ENCODE assay signal across 1 cellular context in the genomic region with DNA sequence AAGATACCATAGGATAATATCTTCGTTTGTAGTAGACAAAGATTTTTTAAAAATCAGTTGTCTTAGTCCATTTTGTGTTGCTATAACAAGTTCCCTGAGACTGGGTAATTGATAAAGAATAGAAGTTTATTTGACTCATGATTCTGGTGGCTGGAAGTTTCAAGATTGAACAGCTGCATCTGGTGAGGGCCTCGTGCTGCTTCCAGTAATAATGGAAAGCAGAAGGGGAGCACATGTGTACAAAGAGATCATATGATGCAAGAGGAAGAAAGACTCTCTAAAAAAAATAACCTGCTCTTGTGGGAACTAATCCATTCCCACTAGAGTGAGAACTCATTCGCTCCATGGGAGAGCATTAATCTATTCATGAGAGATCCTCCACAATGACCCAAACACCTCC.
TF ChIP-seq lines count a peak whose summit lies in the region.

No MANE protein-coding gene starts in this region.

TF ChIP-seq in K562, 482 proteins besides CTCF, POLR2A, EP300 and RAD21 (continued from another document and continues in another):
- TF ChIP-seq, protein P1, sequence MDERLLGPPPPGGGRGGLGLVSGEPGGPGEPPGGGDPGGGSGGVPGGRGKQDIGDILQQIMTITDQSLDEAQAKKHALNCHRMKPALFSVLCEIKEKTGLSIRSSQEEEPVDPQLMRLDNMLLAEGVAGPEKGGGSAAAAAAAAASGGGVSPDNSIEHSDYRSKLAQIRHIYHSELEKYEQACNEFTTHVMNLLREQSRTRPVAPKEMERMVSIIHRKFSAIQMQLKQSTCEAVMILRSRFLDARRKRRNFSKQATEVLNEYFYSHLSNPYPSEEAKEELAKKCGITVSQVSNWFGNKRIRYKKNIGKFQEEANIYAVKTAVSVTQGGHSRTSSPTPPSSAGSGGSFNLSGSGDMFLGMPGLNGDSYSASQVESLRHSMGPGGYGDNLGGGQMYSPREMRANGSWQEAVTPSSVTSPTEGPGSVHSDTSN (CRISPR knock-in tag; IDR thresholded peaks at IDR 0.05; ENCODE audit: low read depth): no peak
- TF ChIP-seq, protein P1 (tag; conservative IDR thresholded peaks at IDR 0.05; ENCODE audit: low read depth): no peak
- TF ChIP-seq POLR3G (IDR thresholded peaks at IDR 0.05; ENCODE audit: extremely low read depth, insufficient read length, insufficient replicate concordance) (no peak), ZSCAN32 (CRISPR knock-in tag; IDR thresholded peaks at IDR 0.05) (peak; percentile 86), WHSC1 (IDR thresholded peaks at IDR 0.05; ENCODE audit: low read length) (no peak), ZNF707 (CRISPR knock-in tag; conservative IDR thresholded peaks at IDR 0.05) (0 out of 2 replicates have a peak, but pooled peaks have one; percentile 17), ZNF561 (CRISPR knock-in tag; conservative IDR thresholded peaks at IDR 0.05) (no peak), CAMTA2 (CRISPR knock-in tag; conservative IDR thresholded peaks at IDR 0.05) (no peak), GABPA (tag; conservative IDR thresholded peaks at IDR 0.05; ENCODE audit: low read depth) (0 out of 2 replicates have a peak, but pooled peaks have one; percentile 23), ZNF23 (CRISPR knock-in tag; IDR thresholded peaks at IDR 0.05) (0 out of 2 replicates have a peak, but pooled peaks have one; percentile 24), POLR2G (IDR thresholded peaks at IDR 0.05; ENCODE audit: low read depth, low read length) (no peak), ZNF41 (CRISPR knock-in tag; conservative IDR thresholded peaks at IDR 0.05) (0 out of 2 replicates have a peak, but pooled peaks have one; percentile 44), CCNT2 (IDR thresholded peaks at IDR 0.05; ENCODE audit: borderline replicate concordance, extremely low read depth, insufficient read length, low read depth, low read length) (no peak), GATAD2B (IDR thresholded peaks at IDR 0.05; ENCODE audit: borderline replicate concordance) (no peak), ZBED1 (IDR thresholded peaks at IDR 0.05) (no peak), ZFP36 (IDR thresholded peaks at IDR 0.05; ENCODE audit: low read depth, low read length, partially characterized antibody) (no peak), ZNF311 (CRISPR knock-in tag; IDR thresholded peaks at IDR 0.05) (peak; percentile 76), ZNF830 (CRISPR knock-in tag; IDR thresholded peaks at IDR 0.05) (no peak), ZNF146 (CRISPR knock-in tag; IDR thresholded peaks at IDR 0.05; ENCODE audit: unreplicated experiment) (no peak), ESRRB (CRISPR knock-in tag; IDR thresholded peaks at IDR 0.05; ENCODE audit: borderline replicate concordance) (no peak), HCFC1 (IDR thresholded peaks at IDR 0.05; ENCODE audit: low read depth, low read length) (no peak), FOSL1 (tag; conservative IDR thresholded peaks at IDR 0.05) (peak; percentile 40), ZNF551 (CRISPR knock-in tag; IDR thresholded peaks at IDR 0.05) (no peak), MTA2 (IDR thresholded peaks at IDR 0.05; ENCODE audit: low read depth) (no peak), FOXJ3 (CRISPR knock-in tag; IDR thresholded peaks at IDR 0.05) (no peak), FOXA3 (CRISPR knock-in tag; conservative IDR thresholded peaks at IDR 0.05 in 1 of 2, IDR thresholded peaks at IDR 0.05 in 1 of 2) (0 out of 4 replicates have a peak, but pooled peaks of 1 of the 2 experiments have one; percentile 26), LEF1 (IDR thresholded peaks at IDR 0.05) (no peak), YY1 (IDR thresholded peaks at IDR 0.05; ENCODE audit: borderline replicate concordance in 1 of 3, control insufficient read depth in 1 of 3, extremely low read depth in 1 of 3, insufficient read depth in 3 of 3, insufficient read length in 1 of 3, insufficient replicate concordance in 2 of 3, low read depth in 1 of 3, low read length in 2 of 3) (no peak), HNRNPK (IDR thresholded peaks at IDR 0.05; ENCODE audit: low read depth, low read length, poor library complexity, severe bottlenecking) (no peak), CCAR2 (IDR thresholded peaks at IDR 0.05; ENCODE audit: low read depth, low read length) (no peak), MAZ (CRISPR knock-in tag; conservative IDR thresholded peaks at IDR 0.05 in 1 of 2, IDR thresholded peaks at IDR 0.05 in 1 of 2) (peak in 1 of 2 experiments; percentile 45; a peak in 1 of 4 replicates), LARP7 (IDR thresholded peaks at IDR 0.05) (no peak), U2AF2 (optimal IDR thresholded peaks at IDR 0.05; ENCODE audit: low read depth, low read length) (no peak), SNIP1 (IDR thresholded peaks at IDR 0.05; ENCODE audit: low read depth) (no peak), ZNF699 (CRISPR knock-in tag; IDR thresholded peaks at IDR 0.05; ENCODE audit: insufficient replicate concordance) (no peak), ZFX (CRISPR knock-in tag; IDR thresholded peaks at IDR 0.05) (no peak), ESRRA (IDR thresholded peaks at IDR 0.05; ENCODE audit: borderline replicate concordance, low read depth) (no peak), ZNF780A (CRISPR knock-in tag; IDR thresholded peaks at IDR 0.05) (no peak), ZNF384 (IDR thresholded peaks at IDR 0.05; ENCODE audit: low read depth, low read length) (peak; percentile 62; the same call in 1 of the 2 replicates)
- TF ChIP-seq, protein P2, sequence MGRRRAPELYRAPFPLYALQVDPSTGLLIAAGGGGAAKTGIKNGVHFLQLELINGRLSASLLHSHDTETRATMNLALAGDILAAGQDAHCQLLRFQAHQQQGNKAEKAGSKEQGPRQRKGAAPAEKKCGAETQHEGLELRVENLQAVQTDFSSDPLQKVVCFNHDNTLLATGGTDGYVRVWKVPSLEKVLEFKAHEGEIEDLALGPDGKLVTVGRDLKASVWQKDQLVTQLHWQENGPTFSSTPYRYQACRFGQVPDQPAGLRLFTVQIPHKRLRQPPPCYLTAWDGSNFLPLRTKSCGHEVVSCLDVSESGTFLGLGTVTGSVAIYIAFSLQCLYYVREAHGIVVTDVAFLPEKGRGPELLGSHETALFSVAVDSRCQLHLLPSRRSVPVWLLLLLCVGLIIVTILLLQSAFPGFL (CRISPR knock-in tag; IDR thresholded peaks at IDR 0.05): no peak
- TF ChIP-seq, protein P3, sequence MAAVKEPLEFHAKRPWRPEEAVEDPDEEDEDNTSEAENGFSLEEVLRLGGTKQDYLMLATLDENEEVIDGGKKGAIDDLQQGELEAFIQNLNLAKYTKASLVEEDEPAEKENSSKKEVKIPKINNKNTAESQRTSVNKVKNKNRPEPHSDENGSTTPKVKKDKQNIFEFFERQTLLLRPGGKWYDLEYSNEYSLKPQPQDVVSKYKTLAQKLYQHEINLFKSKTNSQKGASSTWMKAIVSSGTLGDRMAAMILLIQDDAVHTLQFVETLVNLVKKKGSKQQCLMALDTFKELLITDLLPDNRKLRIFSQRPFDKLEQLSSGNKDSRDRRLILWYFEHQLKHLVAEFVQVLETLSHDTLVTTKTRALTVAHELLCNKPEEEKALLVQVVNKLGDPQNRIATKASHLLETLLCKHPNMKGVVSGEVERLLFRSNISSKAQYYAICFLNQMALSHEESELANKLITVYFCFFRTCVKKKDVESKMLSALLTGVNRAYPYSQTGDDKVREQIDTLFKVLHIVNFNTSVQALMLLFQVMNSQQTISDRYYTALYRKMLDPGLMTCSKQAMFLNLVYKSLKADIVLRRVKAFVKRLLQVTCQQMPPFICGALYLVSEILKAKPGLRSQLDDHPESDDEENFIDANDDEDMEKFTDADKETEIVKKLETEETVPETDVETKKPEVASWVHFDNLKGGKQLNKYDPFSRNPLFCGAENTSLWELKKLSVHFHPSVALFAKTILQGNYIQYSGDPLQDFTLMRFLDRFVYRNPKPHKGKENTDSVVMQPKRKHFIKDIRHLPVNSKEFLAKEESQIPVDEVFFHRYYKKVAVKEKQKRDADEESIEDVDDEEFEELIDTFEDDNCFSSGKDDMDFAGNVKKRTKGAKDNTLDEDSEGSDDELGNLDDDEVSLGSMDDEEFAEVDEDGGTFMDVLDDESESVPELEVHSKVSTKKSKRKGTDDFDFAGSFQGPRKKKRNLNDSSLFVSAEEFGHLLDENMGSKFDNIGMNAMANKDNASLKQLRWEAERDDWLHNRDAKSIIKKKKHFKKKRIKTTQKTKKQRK (IDR thresholded peaks at IDR 0.05; ENCODE audit: borderline replicate concordance, low read depth, low read length): no peak
- TF ChIP-seq, protein P4, sequence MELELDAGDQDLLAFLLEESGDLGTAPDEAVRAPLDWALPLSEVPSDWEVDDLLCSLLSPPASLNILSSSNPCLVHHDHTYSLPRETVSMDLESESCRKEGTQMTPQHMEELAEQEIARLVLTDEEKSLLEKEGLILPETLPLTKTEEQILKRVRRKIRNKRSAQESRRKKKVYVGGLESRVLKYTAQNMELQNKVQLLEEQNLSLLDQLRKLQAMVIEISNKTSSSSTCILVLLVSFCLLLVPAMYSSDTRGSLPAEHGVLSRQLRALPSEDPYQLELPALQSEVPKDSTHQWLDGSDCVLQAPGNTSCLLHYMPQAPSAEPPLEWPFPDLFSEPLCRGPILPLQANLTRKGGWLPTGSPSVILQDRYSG (tag; conservative IDR thresholded peaks at IDR 0.05; ENCODE audit: low read depth): no peak
- TF ChIP-seq, protein P5, sequence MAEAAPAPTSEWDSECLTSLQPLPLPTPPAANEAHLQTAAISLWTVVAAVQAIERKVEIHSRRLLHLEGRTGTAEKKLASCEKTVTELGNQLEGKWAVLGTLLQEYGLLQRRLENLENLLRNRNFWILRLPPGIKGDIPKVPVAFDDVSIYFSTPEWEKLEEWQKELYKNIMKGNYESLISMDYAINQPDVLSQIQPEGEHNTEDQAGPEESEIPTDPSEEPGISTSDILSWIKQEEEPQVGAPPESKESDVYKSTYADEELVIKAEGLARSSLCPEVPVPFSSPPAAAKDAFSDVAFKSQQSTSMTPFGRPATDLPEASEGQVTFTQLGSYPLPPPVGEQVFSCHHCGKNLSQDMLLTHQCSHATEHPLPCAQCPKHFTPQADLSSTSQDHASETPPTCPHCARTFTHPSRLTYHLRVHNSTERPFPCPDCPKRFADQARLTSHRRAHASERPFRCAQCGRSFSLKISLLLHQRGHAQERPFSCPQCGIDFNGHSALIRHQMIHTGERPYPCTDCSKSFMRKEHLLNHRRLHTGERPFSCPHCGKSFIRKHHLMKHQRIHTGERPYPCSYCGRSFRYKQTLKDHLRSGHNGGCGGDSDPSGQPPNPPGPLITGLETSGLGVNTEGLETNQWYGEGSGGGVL (CRISPR knock-in tag; IDR thresholded peaks at IDR 0.05): no peak
- TF ChIP-seq, protein P6, sequence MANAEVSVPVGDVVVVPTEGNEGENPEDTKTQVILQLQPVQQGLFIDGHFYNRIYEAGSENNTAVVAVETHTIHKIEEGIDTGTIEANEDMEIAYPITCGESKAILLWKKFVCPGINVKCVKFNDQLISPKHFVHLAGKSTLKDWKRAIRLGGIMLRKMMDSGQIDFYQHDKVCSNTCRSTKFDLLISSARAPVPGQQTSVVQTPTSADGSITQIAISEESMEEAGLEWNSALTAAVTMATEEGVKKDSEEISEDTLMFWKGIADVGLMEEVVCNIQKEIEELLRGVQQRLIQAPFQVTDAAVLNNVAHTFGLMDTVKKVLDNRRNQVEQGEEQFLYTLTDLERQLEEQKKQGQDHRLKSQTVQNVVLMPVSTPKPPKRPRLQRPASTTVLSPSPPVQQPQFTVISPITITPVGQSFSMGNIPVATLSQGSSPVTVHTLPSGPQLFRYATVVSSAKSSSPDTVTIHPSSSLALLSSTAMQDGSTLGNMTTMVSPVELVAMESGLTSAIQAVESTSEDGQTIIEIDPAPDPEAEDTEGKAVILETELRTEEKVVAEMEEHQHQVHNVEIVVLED (CRISPR knock-in tag; IDR thresholded peaks at IDR 0.05): peak; percentile 58
- TF ChIP-seq, protein P7, sequence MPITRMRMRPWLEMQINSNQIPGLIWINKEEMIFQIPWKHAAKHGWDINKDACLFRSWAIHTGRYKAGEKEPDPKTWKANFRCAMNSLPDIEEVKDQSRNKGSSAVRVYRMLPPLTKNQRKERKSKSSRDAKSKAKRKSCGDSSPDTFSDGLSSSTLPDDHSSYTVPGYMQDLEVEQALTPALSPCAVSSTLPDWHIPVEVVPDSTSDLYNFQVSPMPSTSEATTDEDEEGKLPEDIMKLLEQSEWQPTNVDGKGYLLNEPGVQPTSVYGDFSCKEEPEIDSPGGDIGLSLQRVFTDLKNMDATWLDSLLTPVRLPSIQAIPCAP (CRISPR knock-in tag; IDR thresholded peaks at IDR 0.05; ENCODE audit: borderline replicate concordance): no peak
- TF ChIP-seq, protein P8, sequence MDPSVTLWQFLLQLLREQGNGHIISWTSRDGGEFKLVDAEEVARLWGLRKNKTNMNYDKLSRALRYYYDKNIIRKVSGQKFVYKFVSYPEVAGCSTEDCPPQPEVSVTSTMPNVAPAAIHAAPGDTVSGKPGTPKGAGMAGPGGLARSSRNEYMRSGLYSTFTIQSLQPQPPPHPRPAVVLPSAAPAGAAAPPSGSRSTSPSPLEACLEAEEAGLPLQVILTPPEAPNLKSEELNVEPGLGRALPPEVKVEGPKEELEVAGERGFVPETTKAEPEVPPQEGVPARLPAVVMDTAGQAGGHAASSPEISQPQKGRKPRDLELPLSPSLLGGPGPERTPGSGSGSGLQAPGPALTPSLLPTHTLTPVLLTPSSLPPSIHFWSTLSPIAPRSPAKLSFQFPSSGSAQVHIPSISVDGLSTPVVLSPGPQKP (CRISPR knock-in tag; IDR thresholded peaks at IDR 0.05): no peak
- TF ChIP-seq, protein P9, sequence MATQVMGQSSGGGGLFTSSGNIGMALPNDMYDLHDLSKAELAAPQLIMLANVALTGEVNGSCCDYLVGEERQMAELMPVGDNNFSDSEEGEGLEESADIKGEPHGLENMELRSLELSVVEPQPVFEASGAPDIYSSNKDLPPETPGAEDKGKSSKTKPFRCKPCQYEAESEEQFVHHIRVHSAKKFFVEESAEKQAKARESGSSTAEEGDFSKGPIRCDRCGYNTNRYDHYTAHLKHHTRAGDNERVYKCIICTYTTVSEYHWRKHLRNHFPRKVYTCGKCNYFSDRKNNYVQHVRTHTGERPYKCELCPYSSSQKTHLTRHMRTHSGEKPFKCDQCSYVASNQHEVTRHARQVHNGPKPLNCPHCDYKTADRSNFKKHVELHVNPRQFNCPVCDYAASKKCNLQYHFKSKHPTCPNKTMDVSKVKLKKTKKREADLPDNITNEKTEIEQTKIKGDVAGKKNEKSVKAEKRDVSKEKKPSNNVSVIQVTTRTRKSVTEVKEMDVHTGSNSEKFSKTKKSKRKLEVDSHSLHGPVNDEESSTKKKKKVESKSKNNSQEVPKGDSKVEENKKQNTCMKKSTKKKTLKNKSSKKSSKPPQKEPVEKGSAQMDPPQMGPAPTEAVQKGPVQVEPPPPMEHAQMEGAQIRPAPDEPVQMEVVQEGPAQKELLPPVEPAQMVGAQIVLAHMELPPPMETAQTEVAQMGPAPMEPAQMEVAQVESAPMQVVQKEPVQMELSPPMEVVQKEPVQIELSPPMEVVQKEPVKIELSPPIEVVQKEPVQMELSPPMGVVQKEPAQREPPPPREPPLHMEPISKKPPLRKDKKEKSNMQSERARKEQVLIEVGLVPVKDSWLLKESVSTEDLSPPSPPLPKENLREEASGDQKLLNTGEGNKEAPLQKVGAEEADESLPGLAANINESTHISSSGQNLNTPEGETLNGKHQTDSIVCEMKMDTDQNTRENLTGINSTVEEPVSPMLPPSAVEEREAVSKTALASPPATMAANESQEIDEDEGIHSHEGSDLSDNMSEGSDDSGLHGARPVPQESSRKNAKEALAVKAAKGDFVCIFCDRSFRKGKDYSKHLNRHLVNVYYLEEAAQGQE (CRISPR knock-in tag; IDR thresholded peaks at IDR 0.05; ENCODE audit: low read depth): no peak
